Comparison of ENCODE assay signal across 23 cellular contexts in genomic region chr2:170500770-170501169, GRCh38.
A peak's percentile ranks its signal among the peaks of the same experiment; 100 is the strongest.
DNase-seq lines count a peak whose midpoint lies in the region; ATAC-seq and TF ChIP-seq lines count a peak whose summit lies in the region.
"Had no signal": no experiment of that assay in that cellular context is flagged by ENCODE, and none has a peak within 500 bp of the region (broad histone marks: within the 10 kb centered on the region; RNA-seq: fewer than 3 reads in every experiment).

No MANE protein-coding gene starts in this region.

- no peak overlapping the region for H3K27ac ChIP-seq in left ventricle myocardium inferior (replicated peaks)
- H3K27ac ChIP-seq: BLaER1 treated with 17β-estradiol and CSF1 and Interleukin-3, amounts not matched to agents 10 nM and 100 nM; coronary artery; parathyroid adenoma had no signal

- DNase-seq in Right ventricle myocardium superior: no peak
- no peak for DNase-seq in left ventricle myocardium inferior
- DNase-seq in fibroblast of mammary gland (ENCODE audit: low read depth): peak; percentile 5
- DNase-seq in midbrain (lab: John Stamatoyannopoulos, UW): peak; percentile 46
- peak; percentile 82 for DNase-seq in superior temporal gyrus (ENCODE audit: extremely low spot score)
- no peak for DNase-seq in GOT3 (lab: John Stamatoyannopoulos, UW)
- DNase-seq: activated CD8-positive, alpha-beta memory T cell treated with anti-CD3 and anti-CD28 coated beads, Interleukin-2, amount 10 ng/mL, durations not matched to agents 7 days and 5 days; activated naive CD8-positive, alpha-beta T cell treated with anti-CD3 and anti-CD28 coated beads, Interleukin-2, amount 10 ng/mL, durations not matched to agents 7 days and 5 days; GDM1; naive thymus-derived CD8-positive, alpha-beta T cell; NCI-H187; NCI-H226; NK-92 treated with Interleukin-12 subunit alpha and Interleukin-12 subunit beta, amount 100 ng/mL, for 24 hours; spleen; SW 1271 had no signal

- no peaks in the 10 kb centered on the region for H3K36me3 ChIP-seq in left ventricle myocardium inferior
- H3K36me3 ChIP-seq: BLaER1 treated with 17β-estradiol and CSF1 and Interleukin-3, amounts not matched to agents 10 nM and 100 nM; spleen had no signal

- peaks cover 31% of the 10 kb centered on the region for H3K4me1 ChIP-seq in left ventricle myocardium inferior
- H3K4me1 ChIP-seq: BLaER1 treated with 17β-estradiol and CSF1 and Interleukin-3, amounts not matched to agents 10 nM and 100 nM had no signal

- TF ChIP-seq CTCF in left ventricle myocardium inferior (IDR thresholded peaks at IDR 0.05; ENCODE audit: borderline replicate concordance) (no peak), fibroblast of mammary gland (conservative IDR thresholded peaks at IDR 0.05; ENCODE audit: control insufficient read depth, insufficient read depth, low read depth, low read length) (no peak)

- intact Hi-C loops in Right ventricle myocardium superior (cut with DNase I): no loop called here
- intact Hi-C loops in left ventricle myocardium inferior (cut with micrococcal nuclease): no loop called here

- ATAC-seq in Right ventricle myocardium superior (ENCODE audit: poor library complexity) (peak; percentile 45), HG03432 (IDR thresholded peaks at IDR 0.05; ENCODE audit: unreplicated experiment) (no peak), HG03097 (IDR thresholded peaks at IDR 0.05; ENCODE audit: low FRiP score, unreplicated experiment) (no peak)
- ATAC-seq: activated CD8-positive, alpha-beta memory T cell treated with anti-CD3 and anti-CD28 coated beads, Interleukin-2, amount 10 ng/mL, durations not matched to agents 7 days and 5 days; activated T-helper 17 cell treated with anti-CD3 and anti-CD28 coated beads, Interleukin-2, amount 50 U/mL, for 72 hours; K562; naive thymus-derived CD8-positive, alpha-beta T cell had no signal

- no peaks in the 10 kb centered on the region for H3K9me3 ChIP-seq in left ventricle myocardium inferior (replicated peaks)
- H3K9me3 ChIP-seq: BLaER1 treated with 17β-estradiol and CSF1 and Interleukin-3, amounts not matched to agents 10 nM and 100 nM; spleen had no signal

- H3K4me3 ChIP-seq in left ventricle myocardium inferior (no peak overlapping the region), fibroblast of mammary gland (ENCODE audit: control insufficient read depth, low read depth, low read length) (no peak overlapping the region)
- H3K4me3 ChIP-seq: BLaER1 treated with 17β-estradiol and CSF1 and Interleukin-3, amounts not matched to agents 10 nM and 100 nM; coronary artery; K562; lung; spleen had no signal

- H3K27me3 ChIP-seq in left ventricle myocardium inferior (ENCODE audit: low read depth): peaks cover 13% of the 10 kb centered on the region

Comparison
In these comparisons a context has a peak if more than half of its experiments do, and no peak if none do; other contexts are left out.
1. DNase-seq: peak in fibroblast of mammary gland (single experiment), midbrain (single experiment) and superior temporal gyrus (single experiment); none in Right ventricle myocardium superior (single experiment), left ventricle myocardium inferior (single experiment) and GOT3 (single experiment).